9 cellular contexts compared by ENCODE assay signal in the genomic region with DNA sequence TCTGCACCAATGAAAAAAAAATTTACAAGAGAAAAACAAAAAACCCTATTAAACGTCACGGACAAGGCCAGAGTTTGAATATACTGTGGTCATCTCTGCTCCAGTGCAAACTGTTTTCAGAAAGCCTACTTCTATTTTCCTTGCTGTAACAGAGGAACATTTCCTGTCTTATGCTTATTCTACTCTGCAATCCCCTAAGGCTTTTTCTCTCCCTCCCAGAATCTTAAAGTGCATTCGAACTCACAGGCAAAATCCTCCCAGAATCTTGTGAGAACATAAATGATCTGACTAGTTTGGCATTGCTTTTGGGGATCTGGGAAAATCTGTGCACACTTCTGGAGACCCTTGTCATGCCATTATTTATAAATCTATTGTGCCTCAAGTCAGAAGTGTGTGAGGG. TPM values are rescaled to one million over a fixed set of nuclear protein-coding genes. Genes with fewer than 3 reads are reported as not detected.
"Had no signal": no experiment of that assay in that cellular context is flagged by ENCODE, and none has a peak within 500 bp of the region (broad histone marks: within the 10 kb centered on the region; RNA-seq: fewer than 3 reads in every experiment).

No MANE protein-coding gene starts in this region.

RNA-seq across cellular contexts. Expression of gene DBET, which starts 0.5 kb away (rescaled TPM):
- total RNA-seq: LHCN-M2, MCF 10A, OCI-LY7, PC-9, Right ventricle myocardium inferior, RPMI7951, SJCRH30 had no signal
- polyA plus RNA-seq: SK-N-SH had no signal

RNA-seq across cellular contexts. Expression of gene FRG2, which starts 37.8 kb away (rescaled TPM):
- total RNA-seq: LHCN-M2, MCF 10A, NCI-H460, OCI-LY7, PC-9, Right ventricle myocardium inferior had no signal
- polyA plus RNA-seq: SK-N-SH had no signal
